Comparison of ENCODE assay signal across 7 cellular contexts in genomic region chr11:89382986-89383385, GRCh38.
A peak's percentile ranks its signal among the peaks of the same experiment; 100 is the strongest.
DNase-seq lines count a peak whose midpoint lies in the region; ATAC-seq and TF ChIP-seq lines count a peak whose summit lies in the region.
"Not testable (repeated sequence)": the region's sequence is repeated elsewhere in the genome, so short reads cannot be mapped to it uniquely, and the experiment has no call there.

No MANE protein-coding gene starts in this region.

- in situ Hi-C loops in IMR-90 (cut with MboI; ENCODE audit: low sequenced_read_pairs), result not testable (repeated sequence)

- H3K23ac ChIP-seq in IMR-90 (ENCODE audit: low read depth, low read length), result not testable (repeated sequence)

- DNase-seq in IMR-90; ascending aorta (ENCODE audit: low spot score in 2 of 2); MCF 10A (ENCODE audit: unreplicated experiment); tibial artery: not testable (repeated sequence)
- DNase-seq in fibroblast of the aortic adventitia (ENCODE audit: low read depth) (peak; percentile 4), posterior vena cava (ENCODE audit: low spot score) (peak; percentile 46)

- H3K4me3 ChIP-seq in IMR-90 (ENCODE audit: insufficient read depth, low read depth, low read length); ascending aorta; fibroblast of the aortic adventitia (ENCODE audit: low read depth, low read length); tibial artery: not testable (repeated sequence)

- not testable (repeated sequence) for H4K20me1 ChIP-seq in IMR-90 (ENCODE audit: insufficient read depth, low read length)

- H4K5ac ChIP-seq in IMR-90 (ENCODE audit: low read depth, low read length), result peak overlapping the region; percentile 29; the same call in 1 of the 2 replicates

- not testable (repeated sequence) for H3K36me3 Mint-ChIP-seq in MCF 10A (ENCODE audit: insufficient read depth, unreplicated experiment); nephron (ENCODE audit: low read depth)

- peak overlapping the region; percentile 57; the same call in 1 of the 2 replicates for H3K18ac ChIP-seq in IMR-90 (ENCODE audit: low read depth, low read length)

- H3K4me1 Mint-ChIP-seq in MCF 10A (ENCODE audit: insufficient read depth, unreplicated experiment), result peaks cover 38% of the 10 kb centered on the region
- not testable (repeated sequence) for H3K4me1 Mint-ChIP-seq in nephron

- not testable (repeated sequence) for H3K9me1 ChIP-seq in IMR-90 (ENCODE audit: insufficient read depth, low read length)

- not testable (repeated sequence) for H2BK15ac ChIP-seq in IMR-90 (ENCODE audit: low read depth, low read length)

- H3K79me1 ChIP-seq in IMR-90 (ENCODE audit: low read depth in 1 of 2, low read length in 2 of 2), result not testable (repeated sequence)

- H2BK120ac ChIP-seq in IMR-90 (ENCODE audit: low read depth, low read length), result not testable (repeated sequence)

- not testable (repeated sequence) for H3K9me3 ChIP-seq in IMR-90 (ENCODE audit: control insufficient read depth, insufficient read depth, low read length); ascending aorta; tibial artery

- not testable (repeated sequence) for H3K56ac ChIP-seq in IMR-90 (ENCODE audit: extremely low read depth, insufficient read depth, low read length)

- not testable (repeated sequence) for TF ChIP-seq POLR2A in IMR-90 (IDR thresholded peaks at IDR 0.05; ENCODE audit: low read depth, low read length)

- TF ChIP-seq CTCF in IMR-90 (conservative IDR thresholded peaks at IDR 0.05; ENCODE audit: low read depth, low read length); ascending aorta (IDR thresholded peaks at IDR 0.05); MCF 10A (IDR thresholded peaks at IDR 0.05; ENCODE audit: unreplicated experiment); fibroblast of the aortic adventitia (IDR thresholded peaks at IDR 0.05; ENCODE audit: insufficient read depth, low read length); nephron (IDR thresholded peaks at IDR 0.05; ENCODE audit: unreplicated experiment in 3 of 3); tibial artery (IDR thresholded peaks at IDR 0.05): not testable (repeated sequence)

- not testable (repeated sequence) for H3K27me3 ChIP-seq in IMR-90 (ENCODE audit: control insufficient read depth, insufficient read depth, low read length); ascending aorta; tibial artery

- not testable (repeated sequence) for H2AFZ ChIP-seq in IMR-90 (replicated peaks; ENCODE audit: low read length, poor library complexity)

- not testable (repeated sequence) for H3K27ac ChIP-seq in IMR-90 (ENCODE audit: insufficient read depth, low read length)
- peak overlapping the region; percentile 86 to 89 for H3K27ac ChIP-seq in ascending aorta
- H3K27ac ChIP-seq in tibial artery, result peak overlapping the region; percentile 72 to 80

- not testable (repeated sequence) for H2BK20ac ChIP-seq in IMR-90 (ENCODE audit: low read depth, low read length)

- not testable (repeated sequence) for H3K4me2 ChIP-seq in IMR-90 (ENCODE audit: low read depth, low read length)

- POLR2A ChIA-PET in IMR-90 (lab: Charles Lee; ENCODE audit: unreplicated experiment), result not testable (repeated sequence)
- POLR2A ChIA-PET in MCF 10A (lab: Yijun Ruan, JAX), result interaction anchor here (0.6 kb wide), 1 partner anchor 27 kb away, joined by 3 read pairs; no protein-coding TSS in a partner anchor

- not testable (repeated sequence) for H3K9me3 Mint-ChIP-seq in MCF 10A (ENCODE audit: unreplicated experiment); nephron

- peak overlapping the region; percentile 8 for H3K4me3 Mint-ChIP-seq in MCF 10A (ENCODE audit: unreplicated experiment)
- H3K4me3 Mint-ChIP-seq in nephron, result not testable (repeated sequence)

- intact Hi-C loops in IMR-90 (cut with micrococcal nuclease); MCF 10A (cut with micrococcal nuclease); posterior vena cava (cut with DNase I); tibial artery (cut with DNase I; ENCODE audit: low total_unique reads): not testable (repeated sequence)
- intact Hi-C loops in ascending aorta (cut with DNase I), result loop anchor here (5.0 kb wide), 2 partner anchors 41 to 109 kb away; partner anchors contain the start of gene NOX4

- not testable (repeated sequence) for H3K4me1 ChIP-seq in IMR-90 (ENCODE audit: control insufficient read depth, insufficient read depth, low read length)
- peaks cover 5 to 23% of the 10 kb centered on the region in 2 donors for H3K4me1 ChIP-seq in ascending aorta
- peaks cover 0 to 39% (median 2%) of the 10 kb centered on the region in 4 donors for H3K4me1 ChIP-seq in tibial artery

- not testable (repeated sequence) for H3K36me3 ChIP-seq in IMR-90 (ENCODE audit: control insufficient read depth, insufficient read depth, low read length); tibial artery
- peaks cover 0 to 15% of the 10 kb centered on the region in 2 donors for H3K36me3 ChIP-seq in ascending aorta

- H2AK9ac ChIP-seq in IMR-90 (replicated peaks; ENCODE audit: low read depth, low read length, poor library complexity), result not testable (repeated sequence)

- CTCF ChIA-PET in IMR-90 (lab: Yijun Ruan, JAX), result interaction anchor here (0.6 kb wide), 1 partner anchor 232 kb away, joined by 3 read pairs; no protein-coding TSS in a partner anchor
- CTCF ChIA-PET in MCF 10A (lab: Yijun Ruan, JAX), result not testable (repeated sequence)

- H3K9ac ChIP-seq in IMR-90 (ENCODE audit: low read depth, low read length), result not testable (repeated sequence)

- H3K14ac ChIP-seq in IMR-90 (replicated peaks; ENCODE audit: low read depth, low read length), result not testable (repeated sequence)

- peak overlapping the region; percentile 40; the same call in 1 of the 2 replicates for H3K4ac ChIP-seq in IMR-90 (ENCODE audit: low read depth, low read length)

- H2BK5ac ChIP-seq in IMR-90 (ENCODE audit: low read depth, low read length, poor library complexity, severe bottlenecking), result not testable (repeated sequence)

- H4K91ac ChIP-seq in IMR-90 (ENCODE audit: insufficient read depth, low read depth, low read length), result not testable (repeated sequence)

- not testable (repeated sequence) for H3K27ac Mint-ChIP-seq in MCF 10A (ENCODE audit: low read depth, unreplicated experiment)
- peak overlapping the region; percentile 2 to 56 (median 36) for H3K27ac Mint-ChIP-seq in nephron

- not testable (repeated sequence) for H3K27me3 Mint-ChIP-seq in MCF 10A (ENCODE audit: insufficient read depth, unreplicated experiment); nephron (ENCODE audit: low read depth)

- ATAC-seq in IMR-90 (ENCODE audit: low read depth), result not testable (repeated sequence)

- 100% methylated on average over 2 of the region's 6 CpGs; no CpG with 5 or more reads in 1 of the 2 experiments for WGBS in IMR-90 (ENCODE audit: extremely low coverage in 2 of 2, insufficient read length in 1 of 2), 2 experiments

- not testable (repeated sequence) for H4K8ac ChIP-seq in IMR-90 (ENCODE audit: low read depth in 2 of 2, low read length in 2 of 2)

- TF ChIP-seq RAD21 in IMR-90 (IDR thresholded peaks at IDR 0.05; ENCODE audit: low read length), result not testable (repeated sequence)

- dilution Hi-C loops in IMR-90 (cut with HindIII; ENCODE audit: low sequenced_read_pairs, unreplicated experiment), result not testable (repeated sequence)

- not testable (repeated sequence) for BruUV-seq in IMR-90 (replicated peaks; lab: Mats Ljungman, UMichigan); MCF 10A (replicated peaks; lab: Mats Ljungman, UMichigan)

- not testable (repeated sequence) for H2AK5ac ChIP-seq in IMR-90 (ENCODE audit: low read depth, low read length)
